Comparison of ENCODE assay signal across 17 cellular contexts in genomic region chr2:12597555-12597954, GRCh38.
DNase-seq lines count a peak whose midpoint lies in the region; ATAC-seq, FAIRE-seq and TF ChIP-seq lines count a peak whose summit lies in the region.
"Had no signal": no experiment of that assay in that cellular context is flagged by ENCODE, and none has a peak within 500 bp of the region (broad histone marks: within the 10 kb centered on the region; RNA-seq: fewer than 3 reads in every experiment).

No MANE protein-coding gene starts in this region.

- WGBS in IMR-90 (ENCODE audit: extremely low coverage in 2 of 2, insufficient read length in 1 of 2), 2 experiments = no CpG with 5 or more reads among the region's 1 CpG
- WGBS in H1 (ENCODE audit: extremely low coverage in 1 of 2, insufficient coverage in 1 of 2, insufficient read length in 1 of 2, insufficient replicate concordance in 2 of 2, low coverage in 1 of 2, low lambda C conversion rate in 2 of 2, missing lambda C conversion rate in 1 of 2), 2 experiments = 94% methylated on average over 1 of the region's 1 CpG; no CpG with 5 or more reads in 1 of the 2 experiments

- no peak for ATAC-seq in IMR-90 (ENCODE audit: low read depth)
- no peak for ATAC-seq in stimulated activated effector memory CD8-positive, alpha-beta T cell treated with anti-CD3 and anti-CD28 coated beads, Interleukin-12 subunit alpha, Interleukin-12 subunit beta, amount 100 ng/mL, for 72 hours
- ATAC-seq: GM23338, K562 had no signal

- H4K20me1 ChIP-seq in IMR-90 (ENCODE audit: insufficient read depth, low read length) (no peaks in the 10 kb centered on the region), H1 (replicated peaks in 1 of 2; ENCODE audit: control insufficient read depth in 1 of 2, insufficient read depth in 2 of 2, low read length in 2 of 2) (no peaks in the 10 kb centered on the region)

- H3K27me3 ChIP-seq in IMR-90 (ENCODE audit: control insufficient read depth, insufficient read depth, low read length) = no peaks in the 10 kb centered on the region
- H3K27me3 ChIP-seq in H1 (replicated peaks in 1 of 4; ENCODE audit: control insufficient read depth in 3 of 4, extremely low read depth in 1 of 4, insufficient read depth in 3 of 4, low read length in 3 of 4) = no peaks in the 10 kb centered on the region
- no peaks in the 10 kb centered on the region for H3K27me3 ChIP-seq in WERI-Rb-1 (ENCODE audit: insufficient read depth, low read depth, severe bottlenecking)

- no peak for TF ChIP-seq CTCF in IMR-90 (conservative IDR thresholded peaks at IDR 0.05; ENCODE audit: low read depth, low read length)
- no peak for TF ChIP-seq CTCF in H1 (IDR thresholded peaks at IDR 0.05; ENCODE audit: control extremely low read depth in 1 of 3, insufficient read depth in 1 of 3, low read depth in 1 of 3, low read length in 3 of 3)
- TF ChIP-seq CTCF in WERI-Rb-1 (IDR thresholded peaks at IDR 0.05; ENCODE audit: low read depth, low read length) = no peak

- H3K56ac ChIP-seq in IMR-90 (ENCODE audit: extremely low read depth, insufficient read depth, low read length) = no peak overlapping the region
- no peak overlapping the region for H3K56ac ChIP-seq in H1 (replicated peaks; ENCODE audit: insufficient read length, low read depth, low read length)

- H3K4me2 ChIP-seq in IMR-90 (ENCODE audit: low read depth, low read length) = no peak overlapping the region
- no peak overlapping the region for H3K4me2 ChIP-seq in H1 (ENCODE audit: insufficient read depth in 1 of 2, low read depth in 2 of 2, low read length in 2 of 2)
- H3K4me2 ChIP-seq: GM23338 had no signal

- H3K4ac ChIP-seq in IMR-90 (ENCODE audit: low read depth, low read length) (no peak overlapping the region), H1 (replicated peaks; ENCODE audit: insufficient read length, low read depth, low read length) (no peak overlapping the region)

- no peak overlapping the region for H4K91ac ChIP-seq in IMR-90 (ENCODE audit: insufficient read depth, low read depth, low read length)
- no peak overlapping the region for H4K91ac ChIP-seq in H1 (replicated peaks; ENCODE audit: insufficient read length, low read length)

- H2BK5ac ChIP-seq in IMR-90 (ENCODE audit: low read depth, low read length, poor library complexity, severe bottlenecking) = no peak overlapping the region
- H2BK5ac ChIP-seq in H1 (ENCODE audit: low read depth, low read length) = 0 out of 2 replicates have a peak overlapping the region, but pooled peaks have one; percentile 11

- no peaks in the 10 kb centered on the region for H3K36me3 Mint-ChIP-seq in stimulated activated effector memory CD8-positive, alpha-beta T cell treated with anti-CD3 and anti-CD28 coated beads, Interleukin-12 subunit alpha, Interleukin-12 subunit beta, amount 100 ng/mL, for 72 hours

- BruUV-seq in IMR-90 (replicated peaks; lab: Mats Ljungman, UMichigan) = no TSS peak

- TF ChIP-seq POLR2A in IMR-90 (IDR thresholded peaks at IDR 0.05; ENCODE audit: low read depth, low read length) = no peak
- TF ChIP-seq POLR2A in H1 (IDR thresholded peaks at IDR 0.05; ENCODE audit: control extremely low read depth in 1 of 2, low read depth in 2 of 2, low read length in 2 of 2) = no peak

- intact Hi-C loops in IMR-90 (cut with micrococcal nuclease) = no loop called here

- no peaks in the 10 kb centered on the region for H3K79me1 ChIP-seq in IMR-90 (ENCODE audit: low read depth in 1 of 2, low read length in 2 of 2)
- H3K79me1 ChIP-seq in H1 (ENCODE audit: low read depth, low read length) = no peaks in the 10 kb centered on the region

- no peaks in the 10 kb centered on the region for H3K23me2 ChIP-seq in H1 (ENCODE audit: low read depth, low read length)

- H3K9me3 Mint-ChIP-seq in stimulated activated effector memory CD8-positive, alpha-beta T cell treated with anti-CD3 and anti-CD28 coated beads, Interleukin-12 subunit alpha, Interleukin-12 subunit beta, amount 100 ng/mL, for 72 hours = no peaks in the 10 kb centered on the region
- H3K9me3 Mint-ChIP-seq: CD4-positive, alpha-beta T cell; GM23338 had no signal

- no peak overlapping the region for H2AK9ac ChIP-seq in IMR-90 (replicated peaks; ENCODE audit: low read depth, low read length, poor library complexity)

- H2AK5ac ChIP-seq in IMR-90 (ENCODE audit: low read depth, low read length) (no peak overlapping the region), H1 (ENCODE audit: low read depth, low read length) (no peak overlapping the region)

- H3K9me1 ChIP-seq in IMR-90 (ENCODE audit: insufficient read depth, low read length) = no peaks in the 10 kb centered on the region

- H2BK20ac ChIP-seq in IMR-90 (ENCODE audit: low read depth, low read length) (no peak overlapping the region), H1 (ENCODE audit: low read length) (no peak overlapping the region)

- no peak overlapping the region for H3K4me3 ChIP-seq in IMR-90 (ENCODE audit: insufficient read depth, low read depth, low read length)
- no peak overlapping the region for H3K4me3 ChIP-seq in H1 (ENCODE audit: extremely low read depth in 1 of 4, insufficient read depth in 2 of 4, low read depth in 3 of 4, low read length in 4 of 4)
- H3K4me3 ChIP-seq in WERI-Rb-1 (ENCODE audit: low read depth, low read length) = no peak overlapping the region
- H3K4me3 ChIP-seq: GM23338, K562 had no signal

- H3K79me2 ChIP-seq in H1 (ENCODE audit: control insufficient read depth in 1 of 2, insufficient read depth in 2 of 2, low read length in 2 of 2) = no peaks in the 10 kb centered on the region

- in situ Hi-C loops in IMR-90 (cut with MboI; ENCODE audit: low sequenced_read_pairs) = no loop called here

- H3K27ac Mint-ChIP-seq in stimulated activated effector memory CD8-positive, alpha-beta T cell treated with anti-CD3 and anti-CD28 coated beads, Interleukin-12 subunit alpha, Interleukin-12 subunit beta, amount 100 ng/mL, for 72 hours = peak overlapping the region; percentile 46
- H3K27ac Mint-ChIP-seq: CD4-positive, alpha-beta T cell; GM23338 had no signal

- H2BK12ac ChIP-seq in H1 (ENCODE audit: low read depth, low read length) = no peak overlapping the region

- no peaks in the 10 kb centered on the region for H3K9me3 ChIP-seq in IMR-90 (ENCODE audit: control insufficient read depth, insufficient read depth, low read length)
- no peaks in the 10 kb centered on the region for H3K9me3 ChIP-seq in H1 (ENCODE audit: insufficient read depth in 2 of 2, low read depth in 1 of 2, low read length in 1 of 2)
- no peaks in the 10 kb centered on the region for H3K9me3 ChIP-seq in WERI-Rb-1 (ENCODE audit: severe bottlenecking)

- H2AFZ ChIP-seq in IMR-90 (replicated peaks; ENCODE audit: low read length, poor library complexity) (no peak overlapping the region), H1 (ENCODE audit: low read length) (no peak overlapping the region)
- H2AFZ ChIP-seq: GM23338 had no signal

- H3K27ac ChIP-seq in IMR-90 (ENCODE audit: insufficient read depth, low read length) = no peak overlapping the region
- no peak overlapping the region for H3K27ac ChIP-seq in H1 (ENCODE audit: low read depth, low read length)
- H3K27ac ChIP-seq in WERI-Rb-1 = no peak overlapping the region

- TF ChIP-seq EP300 in H1 (IDR thresholded peaks at IDR 0.05; ENCODE audit: borderline replicate concordance in 1 of 2, low read depth in 2 of 2, low read length in 2 of 2) = no peak

- H2BK15ac ChIP-seq in IMR-90 (ENCODE audit: low read depth, low read length) (no peak overlapping the region), H1 (ENCODE audit: low read length) (no peak overlapping the region)

- no peaks in the 10 kb centered on the region for H3K4me1 Mint-ChIP-seq in stimulated activated effector memory CD8-positive, alpha-beta T cell treated with anti-CD3 and anti-CD28 coated beads, Interleukin-12 subunit alpha, Interleukin-12 subunit beta, amount 100 ng/mL, for 72 hours

- H4K8ac ChIP-seq in IMR-90 (ENCODE audit: low read depth in 2 of 2, low read length in 2 of 2) = no peak overlapping the region
- H4K8ac ChIP-seq in H1 (ENCODE audit: extremely low read depth, insufficient read depth, low read length) = no peak overlapping the region

- H3K9ac ChIP-seq in IMR-90 (ENCODE audit: low read depth, low read length) (no peak overlapping the region), H1 (replicated peaks in 1 of 4; ENCODE audit: extremely low read depth in 1 of 4, low read depth in 3 of 4, low read length in 3 of 4) (no peak overlapping the region)

- FAIRE-seq in H1 (lab: Jason Lieb, UNC) = no peak
- FAIRE-seq: A204.1, K562 had no signal

- H3K4me3 Mint-ChIP-seq in stimulated activated effector memory CD8-positive, alpha-beta T cell treated with anti-CD3 and anti-CD28 coated beads, Interleukin-12 subunit alpha, Interleukin-12 subunit beta, amount 100 ng/mL, for 72 hours = no peak overlapping the region
- H3K4me3 Mint-ChIP-seq: CD4-positive, alpha-beta T cell; GM23338 had no signal

- H3K14ac ChIP-seq in IMR-90 (replicated peaks; ENCODE audit: low read depth, low read length) (no peak overlapping the region), H1 (ENCODE audit: insufficient read length) (no peak overlapping the region)

- no peak for TF ChIP-seq RAD21 in IMR-90 (IDR thresholded peaks at IDR 0.05; ENCODE audit: low read length)
- TF ChIP-seq RAD21 in H1 (IDR thresholded peaks at IDR 0.05 in 1 of 2, conservative IDR thresholded peaks at IDR 0.05 in 1 of 2; ENCODE audit: low read depth in 2 of 2, low read length in 2 of 2) = no peak

- H3K18ac ChIP-seq in IMR-90 (ENCODE audit: low read depth, low read length) (no peak overlapping the region), H1 (ENCODE audit: extremely low read depth, low read length) (no peak overlapping the region)

- dilution Hi-C loops in IMR-90 (cut with HindIII; ENCODE audit: low sequenced_read_pairs, unreplicated experiment) = no loop called here

- H2BK120ac ChIP-seq in IMR-90 (ENCODE audit: low read depth, low read length) (no peak overlapping the region), H1 (replicated peaks; ENCODE audit: low read depth, low read length) (no peak overlapping the region)

- DNase-seq in IMR-90 = no peak
- no peak for DNase-seq in H1 (ENCODE audit: low read depth in 1 of 2, low spot score in 2 of 2)
- peak; percentile 64 for DNase-seq in medulla oblongata (ENCODE audit: extremely low spot score)
- DNase-seq in stimulated activated effector memory CD8-positive, alpha-beta T cell treated with anti-CD3 and anti-CD28 coated beads, Interleukin-12 subunit alpha, Interleukin-12 subunit beta, amount 100 ng/mL, for 72 hours (ENCODE audit: low spot score in 2 of 2) = no peak
- no peak for DNase-seq in stimulated activated CD8-positive, alpha-beta memory T cell treated with anti-CD3 and anti-CD28 coated beads, Interleukin-4, amount 100 ng/mL, for 48 hours
- DNase-seq in WERI-Rb-1 = no peak
- DNase-seq in T-helper 1 cell = no peak
- DNase-seq: CD4-positive, alpha-beta T cell; DMS153; GF-D8; NCI-H1105; NCI-H1694 treated with DMSO at 0.1 percent for 48 hours; OCI-M1; Right ventricle myocardium superior had no signal

- H3K23ac ChIP-seq in IMR-90 (ENCODE audit: low read depth, low read length) (no peak overlapping the region), H1 (ENCODE audit: insufficient read length) (no peak overlapping the region)

- H3K36me3 ChIP-seq in IMR-90 (ENCODE audit: control insufficient read depth, insufficient read depth, low read length) = no peaks in the 10 kb centered on the region
- no peaks in the 10 kb centered on the region for H3K36me3 ChIP-seq in H1 (ENCODE audit: control insufficient read depth in 2 of 4, insufficient read depth in 4 of 4, low read length in 3 of 4)
- H3K36me3 ChIP-seq in WERI-Rb-1 = no peaks in the 10 kb centered on the region

- H4K5ac ChIP-seq in IMR-90 (ENCODE audit: low read depth, low read length) (no peak overlapping the region), H1 (ENCODE audit: insufficient read length, low read depth, low read length) (no peak overlapping the region)

- POLR2A ChIA-PET in IMR-90 (lab: Charles Lee; ENCODE audit: unreplicated experiment) = no interaction called here
- POLR2A ChIA-PET in H1 (lab: Charles Lee; ENCODE audit: partially characterized antibody) = no interaction called here

- H3K4me1 ChIP-seq in IMR-90 (ENCODE audit: control insufficient read depth, insufficient read depth, low read length) (no peaks in the 10 kb centered on the region), H1 (replicated peaks in 1 of 4; ENCODE audit: control insufficient read depth in 3 of 4, insufficient read depth in 4 of 4, low read length in 3 of 4) (no peaks in the 10 kb centered on the region)

- CTCF ChIA-PET in IMR-90 (lab: Yijun Ruan, JAX) = interaction anchor here (1.5 kb wide), 1 partner anchor 9 kb away, joined by 3 read pairs; no protein-coding TSS in a partner anchor
- CTCF ChIA-PET in H1 (lab: Charles Lee; ENCODE audit: partially characterized antibody) = interaction anchor here (1.1 kb wide), 1 partner anchor 416 kb away, joined by 3 read pairs; no protein-coding TSS in a partner anchor
